8 cellular contexts compared by ENCODE assay signal in the genomic region with DNA sequence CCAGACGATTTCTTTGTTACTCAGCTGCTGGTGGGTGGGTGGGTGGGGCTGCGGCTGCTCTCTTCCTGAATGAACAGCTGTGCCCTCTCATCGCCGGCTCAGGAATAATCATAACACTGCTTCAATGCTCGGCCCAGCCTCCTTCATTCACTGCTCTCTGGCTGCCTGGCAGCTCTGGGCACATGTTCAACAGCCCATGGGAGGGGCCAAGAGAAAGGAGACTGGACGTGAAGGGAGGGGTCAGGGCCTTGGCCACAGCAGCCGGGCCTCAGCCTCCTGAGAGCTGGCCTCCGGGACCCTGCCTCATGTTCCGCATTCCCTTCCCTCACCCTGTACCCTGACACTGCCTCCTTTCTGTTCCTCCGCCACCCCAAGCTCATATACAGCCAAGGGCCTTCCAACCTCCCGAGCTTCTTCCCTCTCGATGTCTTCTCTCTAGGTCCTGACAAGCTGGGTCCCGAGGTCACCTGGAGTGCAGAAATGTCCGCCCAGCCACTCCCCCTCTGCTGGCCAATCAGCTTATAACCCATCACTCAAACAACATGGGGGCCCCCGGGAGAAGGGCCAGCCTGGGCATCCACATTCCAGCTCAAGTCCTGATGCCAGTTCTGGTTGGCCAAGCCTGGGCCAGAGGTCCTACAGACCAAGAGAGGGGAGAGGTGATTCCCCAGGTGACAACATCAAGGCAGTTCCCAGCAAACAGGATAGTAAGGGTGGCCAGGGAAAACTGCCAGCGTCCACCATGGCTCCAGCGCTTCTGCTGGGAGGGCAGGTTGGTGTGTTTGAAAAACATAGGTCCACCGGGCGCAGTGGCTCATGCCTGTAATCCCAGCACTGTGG. TPM values are rescaled to one million over a fixed set of nuclear protein-coding genes. Genes with fewer than 3 reads are reported as not detected.
DNase-seq lines count a peak whose midpoint lies in the region; ATAC-seq and TF ChIP-seq lines count a peak whose summit lies in the region.

No MANE protein-coding gene starts in this region.

- TF ChIP-seq CTCF in GM13977 (IDR thresholded peaks at IDR 0.05; ENCODE audit: extremely low read depth, insufficient read depth, missing control alignments): no peak
- no peak for TF ChIP-seq CTCF in fibroblast of pulmonary artery (IDR thresholded peaks at IDR 0.05; ENCODE audit: low read length, missing control alignments)
- TF ChIP-seq CTCF in CD14-positive monocyte (IDR thresholded peaks at IDR 0.05): no peak

- no peak overlapping the region for H3K14ac ChIP-seq in trophoblast cell (ENCODE audit: low read length)

- H3K4me1 ChIP-seq in trophoblast cell (ENCODE audit: control insufficient read depth in 1 of 2, insufficient read depth in 2 of 2, low read length in 2 of 2): peaks cover 14 to 24% of the 10 kb centered on the region in 2 experiments

- no peak overlapping the region for H4K91ac ChIP-seq in trophoblast cell (ENCODE audit: low read depth, low read length)

- H3K4ac ChIP-seq in trophoblast cell (ENCODE audit: low read depth, low read length): no peak overlapping the region

- no peaks in the 10 kb centered on the region for H3K36me3 Mint-ChIP-seq in CD14-positive monocyte

- H3K79me2 ChIP-seq in trophoblast cell (ENCODE audit: control insufficient read depth, insufficient read depth, low read length, poor library complexity): peaks cover 2% of the 10 kb centered on the region

- no peak overlapping the region for H3K23ac ChIP-seq in trophoblast cell (ENCODE audit: low read length)

- DNase-seq in GM13977 (ENCODE audit: low spot score) (peak; percentile 63), fibroblast of pulmonary artery (ENCODE audit: low read depth) (peak; percentile 94), trophoblast cell (no peak), CD14-positive monocyte (ENCODE audit: low spot score) (no peak), COR-L47 (lab: John Stamatoyannopoulos, UW) (no peak)

- H3K27me3 ChIP-seq in trophoblast cell (ENCODE audit: insufficient read depth, low read length): no peaks in the 10 kb centered on the region

- H2AFZ ChIP-seq in trophoblast cell (ENCODE audit: insufficient read depth, low read length, poor library complexity): no peak overlapping the region

- no CpG with 5 or more reads among the region's 19 CpGs for WGBS in trophoblast cell (ENCODE audit: extremely low coverage, insufficient coverage, insufficient read length)

- intact Hi-C loops in CD14-positive monocyte (cut with micrococcal nuclease): no loop called here

- peak overlapping the region; percentile 44 for H2AK5ac ChIP-seq in trophoblast cell (ENCODE audit: low read length)

- no peak for ATAC-seq in GM21526 (IDR thresholded peaks at IDR 0.05; ENCODE audit: low FRiP score, unreplicated experiment)
- no peak for ATAC-seq in GM19397 (IDR thresholded peaks at IDR 0.05; ENCODE audit: unreplicated experiment)

- peaks cover 6% of the 10 kb centered on the region for H3K79me1 ChIP-seq in trophoblast cell (ENCODE audit: low read length)

- no peak overlapping the region for H3K4me3 Mint-ChIP-seq in CD14-positive monocyte

- no peak overlapping the region for H4K8ac ChIP-seq in trophoblast cell (ENCODE audit: low read depth, low read length)

- no peak overlapping the region for H3K9ac ChIP-seq in trophoblast cell (ENCODE audit: low read length)

- no peak overlapping the region for H2BK120ac ChIP-seq in trophoblast cell (ENCODE audit: insufficient read depth, low read length, poor library complexity)

- no peak overlapping the region for H3K27ac ChIP-seq in trophoblast cell (ENCODE audit: low read depth, low read length)

- no peak overlapping the region for H2BK5ac ChIP-seq in trophoblast cell (ENCODE audit: low read depth, low read length, poor library complexity)

- no peak overlapping the region for H3K4me2 ChIP-seq in trophoblast cell (ENCODE audit: low read length)

- in situ Hi-C loops in GM13977 (cut with MboI; ENCODE audit: low pct_unique_long_range_greater_than_20kb, low sequenced_read_pairs, unreplicated experiment): no loop called here

- H2BK12ac ChIP-seq in trophoblast cell (ENCODE audit: low read length): peak overlapping the region; percentile 5

- no peaks in the 10 kb centered on the region for H3K4me1 Mint-ChIP-seq in CD14-positive monocyte

- no peak overlapping the region for H3K27ac Mint-ChIP-seq in CD14-positive monocyte

- H3K9me3 ChIP-seq in trophoblast cell (ENCODE audit: insufficient read depth, low read depth, low read length): no peaks in the 10 kb centered on the region

- no peak overlapping the region for H3K18ac ChIP-seq in trophoblast cell (ENCODE audit: low read length)

- H4K12ac ChIP-seq in trophoblast cell (ENCODE audit: low read depth, low read length): no peak overlapping the region

- H3K27me3 Mint-ChIP-seq in CD14-positive monocyte (ENCODE audit: low read depth in 3 of 3): peaks cover 35 to 52% (median 48%) of the 10 kb centered on the region in 3 donors

- no peaks in the 10 kb centered on the region for H3K36me3 ChIP-seq in trophoblast cell (ENCODE audit: control insufficient read depth in 1 of 2, insufficient read depth in 2 of 2, low read length in 2 of 2)

- peaks cover 0 to 5% (median 0%) of the 10 kb centered on the region in 7 donors for H3K9me3 Mint-ChIP-seq in CD14-positive monocyte

- H3K4me3 ChIP-seq in fibroblast of pulmonary artery (replicated peaks; ENCODE audit: low read depth, low read length) (no peak overlapping the region), trophoblast cell (ENCODE audit: low read depth, low read length) (no peak overlapping the region)

TF ChIP-seq in PFSK-1, 5 proteins besides CTCF, POLR2A, EP300 and RAD21:
- TF ChIP-seq POLR2AphosphoS5 (IDR thresholded peaks at IDR 0.05; ENCODE audit: low read depth, low read length): peak; percentile 19; the same call in 1 of the 2 replicates
- TF ChIP-seq TAF1 (IDR thresholded peaks at IDR 0.05; ENCODE audit: borderline replicate concordance, insufficient read depth, low read length): no peak

RNA-seq across cellular contexts. Expression of gene CSDC2, which starts 3.2 kb away (rescaled TPM):
- polyA plus RNA-seq in PFSK-1 (2012; ENCODE audit: insufficient read length, low read depth): 17.0 TPM
- 3.1 TPM in 2 replicates for polyA plus RNA-seq in trophoblast cell (2013)
- not detected for polyA plus RNA-seq in CD14-positive monocyte

RNA-seq across cellular contexts. Expression of gene POLR3H, which starts 13.4 kb away (rescaled TPM):
- 67.2 TPM for polyA plus RNA-seq in PFSK-1 (2012; ENCODE audit: insufficient read length, low read depth)
- 18.5 and 20.5 TPM in 2 replicates for polyA plus RNA-seq in trophoblast cell (2013)
- 10 to 100 TPM; 10.4 to 19.0 TPM for polyA plus RNA-seq in CD14-positive monocyte

RNA-seq across cellular contexts. Expression of gene PMM1, which starts 32.0 kb away (rescaled TPM):
- 113 TPM for polyA plus RNA-seq in PFSK-1 (2012; ENCODE audit: insufficient read length, low read depth)
- polyA plus RNA-seq in trophoblast cell (2013): 30.4 and 33.0 TPM in 2 replicates
- polyA plus RNA-seq in CD14-positive monocyte: 10 to 100 TPM; 15.6 to 23.5 TPM

Comparison
In these comparisons a context has a peak if more than half of its experiments do, and no peak if none do; other contexts are left out.
1. DNase-seq: peak in GM13977 (single experiment) and fibroblast of pulmonary artery (single experiment); none in trophoblast cell (0 of 2), CD14-positive monocyte (single experiment) and COR-L47 (single experiment).